In genomic region chr4:8394806-8395205, GRCh38 we compare ENCODE assay signal across 13 cellular contexts. TPM values are rescaled to one million over a fixed set of nuclear protein-coding genes. Genes with fewer than 3 reads are reported as not detected.
A peak's percentile ranks its signal among the peaks of the same experiment; 100 is the strongest.
DNase-seq lines count a peak whose midpoint lies in the region; ATAC-seq and TF ChIP-seq lines count a peak whose summit lies in the region.
"Had no signal": no experiment of that assay in that cellular context is flagged by ENCODE, and none has a peak within 500 bp of the region (broad histone marks: within the 10 kb centered on the region; RNA-seq: fewer than 3 reads in every experiment).

No MANE protein-coding gene starts in this region.

- H4K91ac ChIP-seq in neuronal stem cell (ENCODE audit: low read depth, low read length, poor library complexity) = no peak overlapping the region

- peak overlapping the region; percentile 66 for H3K18ac ChIP-seq in neuronal stem cell (ENCODE audit: low read length)

- TF ChIP-seq POLR2A in tibial nerve (IDR thresholded peaks at IDR 0.05) = no peak

- peaks cover 2% of the 10 kb centered on the region for H3K79me1 ChIP-seq in neuronal stem cell (ENCODE audit: low read depth, low read length)

- no peak for TF ChIP-seq EP300 in tibial nerve (IDR thresholded peaks at IDR 0.05)

- H3K4me3 ChIP-seq in neuronal stem cell (ENCODE audit: low read length in 2 of 2) (no peak overlapping the region), tibial nerve (no peak overlapping the region)

- no peak for ATAC-seq in left lobe of liver

- no peak overlapping the region for H2AFZ ChIP-seq in neuronal stem cell (ENCODE audit: low read length)

- no peak overlapping the region for H3K9ac ChIP-seq in neuronal stem cell (ENCODE audit: low read depth, low read length, poor library complexity)

- H2BK12ac ChIP-seq in neuronal stem cell (ENCODE audit: low read length) = no peak overlapping the region

- H3K4me1 ChIP-seq in neuronal stem cell (ENCODE audit: control insufficient read depth in 2 of 2, insufficient read depth in 1 of 2, low read depth in 1 of 2, low read length in 2 of 2) (peaks cover 19 to 22% of the 10 kb centered on the region in 2 donors), tibial nerve (peaks cover 0 to 39% (median 18%) of the 10 kb centered on the region in 4 donors)

- DNase-seq in amygdala (lab: John Stamatoyannopoulos, UW) (peak in 31 of 56 donors; percentile 16 to 75 (median 50)), globus pallidus (ENCODE audit: low spot score) (peak; percentile 80), neuronal stem cell (ENCODE audit: low spot score) (no peak), tibial nerve (ENCODE audit: low spot score in 2 of 2) (no peak), left lobe of liver (ENCODE audit: low spot score) (no peak), HEK293T (ENCODE audit: extremely low spot score) (no peak), iPS-NIHi11 (ENCODE audit: low spot score) (no peak)
- DNase-seq: activated CD4-positive, alpha-beta T cell treated with anti-CD3 and anti-CD28 coated beads, Interleukin-2, amount 50 U/mL, for 1 hour; EL; NCI-H1105; NCI-H226; T-helper 2 cell had no signal

- no peak overlapping the region for H2BK15ac ChIP-seq in neuronal stem cell (ENCODE audit: low read length)

- H3K27ac ChIP-seq in neuronal stem cell (replicated peaks; ENCODE audit: low read length) (peak overlapping the region; percentile 17), tibial nerve (peak overlapping the region in 3 of 4 donors; percentile 69 to 81 (median 72))
- H3K27ac ChIP-seq: C4-2B had no signal

- POLR2A ChIA-PET in HEK293T (lab: Yijun Ruan, JAX) = no interaction called here

- no peak overlapping the region for H4K8ac ChIP-seq in neuronal stem cell (ENCODE audit: low read depth, low read length)

- H3K4ac ChIP-seq in neuronal stem cell (ENCODE audit: low read length) = no peak overlapping the region

- H3K23ac ChIP-seq in neuronal stem cell (ENCODE audit: low read depth, low read length, poor library complexity) = no peak overlapping the region

- H2BK120ac ChIP-seq in neuronal stem cell (ENCODE audit: low read depth, low read length) = no peak overlapping the region

- H3K27me3 ChIP-seq in neuronal stem cell (ENCODE audit: control insufficient read depth in 3 of 3, insufficient read depth in 3 of 3, low read depth in 1 of 3, low read length in 3 of 3) = no peaks in the 10 kb centered on the region
- H3K27me3 ChIP-seq in tibial nerve = no peaks in the 10 kb centered on the region

- H3K4me2 ChIP-seq in neuronal stem cell (ENCODE audit: insufficient read depth, low read length, poor library complexity, severe bottlenecking) = no peak overlapping the region

- no peak overlapping the region for H2AK5ac ChIP-seq in neuronal stem cell (ENCODE audit: low read depth, low read length)

- H3K9me3 ChIP-seq in neuronal stem cell (replicated peaks in 1 of 2; ENCODE audit: control insufficient read depth in 2 of 2, insufficient read depth in 1 of 2, low read depth in 1 of 2, low read length in 2 of 2) (no peaks in the 10 kb centered on the region), tibial nerve (no peaks in the 10 kb centered on the region)

- TF ChIP-seq CTCF in tibial nerve (IDR thresholded peaks at IDR 0.05) = no peak

- H3K36me3 ChIP-seq in neuronal stem cell (replicated peaks in 1 of 2; ENCODE audit: control insufficient read depth in 2 of 2, insufficient read depth in 2 of 2, low read length in 2 of 2) = peaks cover 4 to 6% of the 10 kb centered on the region in 2 donors
- H3K36me3 ChIP-seq in tibial nerve = peaks cover 0 to 63% (median 0%) of the 10 kb centered on the region in 3 donors

- no peak overlapping the region for H2BK5ac ChIP-seq in neuronal stem cell (ENCODE audit: low read length)

- CTCF ChIA-PET in HEK293T (lab: Yijun Ruan, JAX) = no interaction called here

- WGBS in neuronal stem cell (ENCODE audit: extremely low coverage in 2 of 2, insufficient read length in 2 of 2, insufficient replicate concordance in 1 of 2), 2 donors = no CpG with 5 or more reads among the region's 12 CpGs
- WGBS in tibial nerve, 2 donors = 63 to 69% methylated on average over 12 of the region's 12 CpGs

- H3K14ac ChIP-seq in neuronal stem cell (ENCODE audit: low read length) = no peak overlapping the region

TF ChIP-seq in HEK293T, 16 proteins besides CTCF, POLR2A, EP300 and RAD21:
- TF ChIP-seq ARNT (IDR thresholded peaks at IDR 0.05) = no peak
- no peak for TF ChIP-seq TARDBP (IDR thresholded peaks at IDR 0.05)
- no peak for TF ChIP-seq ELF4 (IDR thresholded peaks at IDR 0.05)
- no peak for TF ChIP-seq SUZ12 (IDR thresholded peaks at IDR 0.05)
- TF ChIP-seq FOXK2 (IDR thresholded peaks at IDR 0.05) = no peak
- TF ChIP-seq ZNF384 (IDR thresholded peaks at IDR 0.05) = no peak
- TF ChIP-seq FOXM1 (IDR thresholded peaks at IDR 0.05; ENCODE audit: borderline replicate concordance) = no peak
- no peak for TF ChIP-seq SP1 (IDR thresholded peaks at IDR 0.05)
- TF ChIP-seq L3MBTL2 (conservative IDR thresholded peaks at IDR 0.05) = no peak
- TF ChIP-seq FOXA1 (IDR thresholded peaks at IDR 0.05) = no peak
- no peak for TF ChIP-seq LEF1 (IDR thresholded peaks at IDR 0.05; ENCODE audit: borderline replicate concordance)
- TF ChIP-seq CTBP1 (IDR thresholded peaks at IDR 0.05; ENCODE audit: borderline replicate concordance) = no peak

RNA-seq across cellular contexts. Expression of gene ACOX3, which starts 45.7 kb away (rescaled TPM):
- polyA plus RNA-seq in neuronal stem cell (2013, experiment 1 of 2) = 7.3 TPM
- polyA plus RNA-seq in neuronal stem cell (2013, experiment 2 of 2) = 8.3 TPM
- total RNA-seq in tibial nerve = 10 to 100 TPM; 17.3 to 36.0 (median 24.5) TPM
- 21.3 TPM for total RNA-seq in left lobe of liver

RNA-seq across cellular contexts. Expression of gene TRMT44, which starts 45.8 kb away (rescaled TPM):
- polyA plus RNA-seq in neuronal stem cell (2013, experiment 1 of 2) = 5.4 TPM
- 4.4 TPM for polyA plus RNA-seq in neuronal stem cell (2013, experiment 2 of 2)
- 10 to 100 TPM; 24.5 to 71.4 (median 52.9) TPM for total RNA-seq in tibial nerve
- 11.6 TPM for total RNA-seq in left lobe of liver

Comparison
In these comparisons a context has a peak if more than half of its experiments do, and no peak if none do; other contexts are left out.
1. DNase-seq: peak in amygdala (31 of 56) and globus pallidus (single experiment); none in neuronal stem cell (single experiment), tibial nerve (0 of 2), left lobe of liver (single experiment), HEK293T (single experiment) and iPS-NIHi11 (single experiment).